3 cellular contexts compared by ENCODE assay signal in genomic region chr10:27970795-27971194, GRCh38. TPM values are rescaled to one million over a fixed set of nuclear protein-coding genes. Genes with fewer than 3 reads are reported as not detected.
"Had no signal": no experiment of that assay in that cellular context is flagged by ENCODE, and none has a peak within 500 bp of the region (broad histone marks: within the 10 kb centered on the region; RNA-seq: fewer than 3 reads in every experiment).

No MANE protein-coding gene starts in this region.

RNA-seq across cellular contexts. Expression of gene ODAD2, which starts 28.1 kb away (rescaled TPM):
- polyA plus RNA-seq: HepG2, IgD-negative memory B cell, K562 had no signal
